In the genomic region with DNA sequence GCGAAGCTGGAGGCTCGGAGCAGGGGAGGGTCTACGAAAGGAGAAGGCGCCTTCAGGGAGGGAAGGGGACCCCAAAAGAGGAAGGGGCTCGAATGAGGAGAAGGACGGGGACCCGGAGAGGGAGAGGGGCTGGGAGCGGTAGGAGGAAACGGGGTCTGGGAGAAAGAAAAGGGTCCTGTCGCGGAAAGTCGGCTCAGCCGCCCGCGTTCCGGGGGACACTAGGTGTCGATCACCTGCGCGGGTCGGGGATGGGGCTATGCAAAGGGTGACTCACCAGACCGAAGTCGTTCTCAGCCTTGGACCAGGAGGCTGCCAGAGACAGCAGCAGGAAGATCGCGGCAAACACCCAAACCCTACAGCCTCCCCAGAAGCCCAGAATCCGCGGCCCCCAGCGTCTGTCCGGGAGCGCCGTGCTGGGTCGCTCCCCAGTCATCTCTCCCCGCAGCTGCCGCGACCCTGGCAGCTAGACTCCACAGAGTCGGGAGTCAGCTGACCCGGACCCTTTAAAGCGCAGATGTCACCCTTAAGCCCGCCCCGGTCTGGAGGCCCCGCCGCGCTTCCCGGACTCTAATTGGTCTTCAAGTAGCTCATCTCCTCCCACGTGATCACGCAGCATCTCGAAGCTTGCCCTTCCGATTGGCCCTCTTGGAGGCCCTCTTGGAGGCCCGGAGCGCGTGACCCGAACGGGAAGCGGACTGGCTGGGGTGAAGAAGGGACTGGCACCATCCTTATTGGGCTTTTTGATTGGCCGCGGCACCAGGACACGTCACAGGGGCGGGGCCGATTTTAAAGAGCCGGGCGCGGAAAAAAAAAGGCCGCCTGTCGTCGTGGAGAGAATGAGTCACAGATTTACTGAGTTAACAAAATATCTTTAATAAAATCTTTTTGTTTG, we compare ENCODE assay signal across 8 cellular contexts. TPM values are rescaled to one million over a fixed set of nuclear protein-coding genes. Genes with fewer than 3 reads are reported as not detected.
DNase-seq lines count a peak whose midpoint lies in the region; ATAC-seq lines count a peak whose summit lies in the region.

A gene (minus strand): TSS at position 478 of the 892 bp plus-strand sequence. CDS start 45 bp downstream, at position 433.

- H3K4me1 ChIP-seq in BLaER1 treated with 17β-estradiol and CSF1 and Interleukin-3, amounts not matched to agents 10 nM and 100 nM: peaks cover 34 to 49% (median 37%) of the 10 kb centered on the region in 10 experiments

- H3K27me3 ChIP-seq in BLaER1 treated with 17β-estradiol and CSF1 and Interleukin-3, amounts not matched to agents 10 nM and 100 nM: no peaks in the 10 kb centered on the region

- H4K20me1 ChIP-seq in BLaER1 treated with 17β-estradiol and CSF1 and Interleukin-3, amounts not matched to agents 10 nM and 100 nM: peaks cover 0 to 20% (median 5%) of the 10 kb centered on the region in 11 experiments; a peak in 5 of 22 replicates

- H3K4me2 ChIP-seq in BLaER1 treated with 17β-estradiol and CSF1 and Interleukin-3, amounts not matched to agents 10 nM and 100 nM: peak within 1 kb of the TSS; percentile 93 to 100 (median 98)

- peaks cover 25 to 38% (median 34%) of the 10 kb centered on the region in 11 experiments; a peak in 20 of 22 replicates for H3K36me3 ChIP-seq in BLaER1 treated with 17β-estradiol and CSF1 and Interleukin-3, amounts not matched to agents 10 nM and 100 nM

- H3K9ac ChIP-seq in BLaER1 treated with 17β-estradiol and CSF1 and Interleukin-3, amounts not matched to agents 10 nM and 100 nM: peak within 1 kb of the TSS; percentile 77 to 97 (median 85)

- ATAC-seq in GM19351 (IDR thresholded peaks at IDR 0.05; ENCODE audit: unreplicated experiment) (peak; percentile 93), HG03521 (IDR thresholded peaks at IDR 0.05; ENCODE audit: unreplicated experiment) (peak; percentile 90), left colon (peak; percentile 95)

- intact Hi-C loops in left colon (cut with DNase I, micrococcal nuclease): no loop called here

- peak within 1 kb of the TSS; percentile 69 to 100 (median 82) for H3K4me3 ChIP-seq in BLaER1 treated with 17β-estradiol and CSF1 and Interleukin-3, amounts not matched to agents 10 nM and 100 nM

- peak; percentile 100 for DNase-seq in NCI-H748 (lab: John Stamatoyannopoulos, UW; ENCODE audit: unreplicated experiment)
- peak; percentile 98 for DNase-seq in activated CD4-positive, alpha-beta T cell treated with anti-CD3 and anti-CD28 coated beads, Interleukin-2, amount 50 U/mL, for 1 hour
- DNase-seq in cortex of kidney (lab: John Stamatoyannopoulos, UW): peak; percentile 87
- DNase-seq in left colon: peak; percentile 98 to 100
- DNase-seq in stimulated activated CD4-positive, alpha-beta T cell treated with anti-CD3 and anti-CD28 coated beads, Interleukin-1b, Interleukin-23, amount 100 ng/mL, for 48 hours: peak; percentile 100

- H3K27ac ChIP-seq in BLaER1 treated with 17β-estradiol and CSF1 and Interleukin-3, amounts not matched to agents 10 nM and 100 nM: peak within 1 kb of the TSS; percentile 67 to 93 (median 77)

- no peaks in the 10 kb centered on the region for H3K9me3 ChIP-seq in BLaER1 treated with 17β-estradiol and CSF1 and Interleukin-3, amounts not matched to agents 10 nM and 100 nM (replicated peaks in 1 of 11)

RNA-seq across cellular contexts. Expression of the gene that starts here (rescaled TPM):
- 10 to 100 TPM; 33.1 to 63.5 TPM for total RNA-seq in left colon

Comparison
In these comparisons a context has a peak if more than half of its experiments do, and no peak if none do; other contexts are left out.
1. Peak in every context shown above with its lines: DNase-seq, ATAC-seq, H3K4me3 ChIP-seq and H3K27ac ChIP-seq.